ENCODE assay signal across 8 cellular contexts in genomic region chr1:111140680-111140967, GRCh38. TPM values are rescaled to one million over a fixed set of nuclear protein-coding genes. Genes with fewer than 3 reads are reported as not detected.
A peak's percentile ranks its signal among the peaks of the same experiment; 100 is the strongest.
DNase-seq lines count a peak whose midpoint lies in the region; ATAC-seq, FAIRE-seq and TF ChIP-seq lines count a peak whose summit lies in the region.

No MANE protein-coding gene starts in this region.

- TF ChIP-seq CTCF in fibroblast of mammary gland (conservative IDR thresholded peaks at IDR 0.05; ENCODE audit: control insufficient read depth, insufficient read depth, low read depth, low read length) (no peak), osteocyte (IDR thresholded peaks at IDR 0.05) (no peak)

- H2AFZ ChIP-seq in ACC112 (ENCODE audit: low read length, unreplicated experiment) = peak overlapping the region; percentile 89

- H3K27me3 Mint-ChIP-seq in T-helper 17 cell (no peaks in the 10 kb centered on the region), osteocyte (ENCODE audit: unreplicated experiment) (no peaks in the 10 kb centered on the region)

- no peaks in the 10 kb centered on the region for H3K27me3 ChIP-seq in ACC112 (ENCODE audit: insufficient read depth, low read length)

- H3K4me1 Mint-ChIP-seq in T-helper 17 cell (peaks cover 41% of the 10 kb centered on the region), osteocyte (ENCODE audit: unreplicated experiment) (peaks cover 28% of the 10 kb centered on the region)

- peaks cover 72% of the 10 kb centered on the region for H3K79me2 ChIP-seq in ACC112 (ENCODE audit: control insufficient read depth, insufficient read depth, low read length, unreplicated experiment)

- H3K27ac Mint-ChIP-seq in T-helper 17 cell (peak overlapping the region; percentile 97), osteocyte (ENCODE audit: unreplicated experiment) (peak overlapping the region; percentile 98)

- H3K36me3 ChIP-seq in ACC112 (ENCODE audit: insufficient read depth, low read length) = peaks cover 10% of the 10 kb centered on the region

- H3K27ac ChIP-seq in ACC112 (ENCODE audit: low read depth, low read length) = peak overlapping the region; percentile 57; the same call in 1 of the 2 replicates

- peak overlapping the region; percentile 100 for H3K4me3 Mint-ChIP-seq in T-helper 17 cell
- peak overlapping the region; percentile 100 for H3K4me3 Mint-ChIP-seq in osteocyte (ENCODE audit: unreplicated experiment)

- TF ChIP-seq POLR2A in H54 (IDR thresholded peaks at IDR 0.05; ENCODE audit: low read depth, low read length) = no peak

- ATAC-seq in T-helper 17 cell (no peak), GM18909 (IDR thresholded peaks at IDR 0.05; ENCODE audit: poor library complexity, unreplicated experiment) (no peak), GM19397 (IDR thresholded peaks at IDR 0.05; ENCODE audit: unreplicated experiment) (no peak)

- H3K36me3 Mint-ChIP-seq in T-helper 17 cell (ENCODE audit: low read depth) (peaks cover 8% of the 10 kb centered on the region), osteocyte (ENCODE audit: unreplicated experiment) (peaks cover 6% of the 10 kb centered on the region)

- peak; percentile 86 for FAIRE-seq in H54 (lab: Jason Lieb, UNC)

- peaks cover 15% of the 10 kb centered on the region for H3K4me1 ChIP-seq in ACC112 (ENCODE audit: control insufficient read depth, insufficient read depth, low read length, unreplicated experiment)

- no peaks in the 10 kb centered on the region for H3K9me3 Mint-ChIP-seq in osteocyte (ENCODE audit: unreplicated experiment)

- H3K4me3 ChIP-seq in ACC112 (ENCODE audit: low read depth, low read length) (peak overlapping the region; percentile 94), fibroblast of mammary gland (ENCODE audit: control insufficient read depth, low read depth, low read length) (peak overlapping the region; percentile 75)

- DNase-seq in H54 (ENCODE audit: insufficient read length, low spot score) = peak; percentile 76
- DNase-seq in T-helper 17 cell = no peak
- DNase-seq in fibroblast of mammary gland (ENCODE audit: low read depth) = peak; percentile 54
- DNase-seq in osteocyte (ENCODE audit: extremely low spot score, unreplicated experiment) = no peak
- DNase-seq in NK-92 treated with Interleukin-12 subunit alpha and Interleukin-12 subunit beta, amount 100 ng/mL, for 24 hours (lab: John Stamatoyannopoulos, UW) = no peak

- no peaks in the 10 kb centered on the region for H3K9me3 ChIP-seq in T-helper 17 cell (ENCODE audit: control insufficient read depth, low read length, poor library complexity, severe bottlenecking)

RNA-seq across cellular contexts. Expression of gene CEPT1, which starts 0.6 kb away (rescaled TPM):
- total RNA-seq in T-helper 17 cell = 10 to 100 TPM; 24.5 TPM
- total RNA-seq in osteocyte = 25.3 and 26.0 TPM in 2 replicates

RNA-seq across cellular contexts. Expression of gene DRAM2, which starts 0.7 kb away (rescaled TPM):
- 10 to 100 TPM; 30.7 to 31.1 TPM for total RNA-seq in T-helper 17 cell
- 31.1 and 33.6 TPM in 2 replicates for total RNA-seq in osteocyte

RNA-seq across cellular contexts. Expression of gene DENND2D, which starts 59.8 kb away (rescaled TPM):
- total RNA-seq in T-helper 17 cell = 100 to 1,000 TPM in 1 of 2 donors, 10 to 100 TPM in 1; 62.4 to 126 TPM
- total RNA-seq in osteocyte = not detected in 2 replicates

Comparison
In these comparisons a context has a peak if more than half of its experiments do, and no peak if none do; other contexts are left out.
1. DNase-seq: peak in H54 (single experiment) and fibroblast of mammary gland (single experiment); none in T-helper 17 cell (0 of 3), osteocyte (single experiment) and NK-92 treated with Interleukin-12 subunit alpha and Interleukin-12 subunit beta, amount 100 ng/mL, for 24 hours (single experiment).
2. RNA of gene DENND2D, which starts 59.8 kb away (total RNA-seq): 62.4 to 126 TPM in T-helper 17 cell; not detected in osteocyte; every median in the first group is over 10 times any median in the second.